ENCODE assay signal across 27 cellular contexts in the genomic region with DNA sequence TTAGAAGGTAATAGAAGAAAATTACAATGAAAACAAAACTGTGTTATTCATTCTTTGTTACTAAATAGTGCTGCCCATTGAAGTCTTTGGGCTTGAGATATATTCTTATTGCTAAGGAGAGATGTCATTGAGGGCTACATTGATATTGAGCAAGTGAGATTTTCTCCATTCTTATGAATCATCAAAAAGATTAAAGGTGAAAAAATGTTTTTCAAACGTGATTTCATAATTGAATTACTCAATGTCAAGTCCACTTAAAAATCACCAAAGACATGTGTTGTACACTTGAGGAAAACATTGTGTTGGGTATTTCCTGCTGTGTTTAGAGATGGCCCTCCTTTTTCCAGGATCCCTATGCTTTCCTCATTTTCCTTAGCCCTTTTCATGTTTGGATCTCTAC.
"Had no signal": no experiment of that assay in that cellular context is flagged by ENCODE, and none has a peak within 500 bp of the region (broad histone marks: within the 10 kb centered on the region; RNA-seq: fewer than 3 reads in every experiment).

No MANE protein-coding gene starts in this region.

- H3K9me3 Mint-ChIP-seq: dendritic cell treated with granulocyte-macrophage colony-stimulating factor and Interleukin-4, amounts not matched to agents 40 ng/mL and 50 ng/mL, for 4 days had no signal

- H3K4me3 ChIP-seq: cardiac muscle cell, heart left ventricle, pancreas, psoas muscle, right atrium auricular region, thyroid gland, upper lobe of right lung had no signal

- H3K27ac Mint-ChIP-seq: activated B cell treated with CpG ODN at 0.5 μM for 24 hours; activated CD4-positive, alpha-beta T cell treated with anti-CD3 and anti-CD28 coated beads for 36 hours; activated naive CD8-positive, alpha-beta T cell treated with anti-CD3 and anti-CD28 coated beads for 36 hours; dendritic cell treated with granulocyte-macrophage colony-stimulating factor and Interleukin-4, amounts not matched to agents 40 ng/mL and 50 ng/mL, for 4 days; memory B cell; stimulated activated naive CD8-positive, alpha-beta T cell treated with anti-CD3 and anti-CD28 coated beads, Interleukin-15, Interleukin-2, amounts not matched to agents 100 ng/mL and 50 ng/mL, for 24 hours had no signal

- H3K27me3 ChIP-seq: cardiac muscle cell, heart left ventricle, neutrophil, pancreas, right atrium auricular region, thyroid gland, upper lobe of right lung had no signal

- H3K4me1 ChIP-seq: pancreas, thyroid gland had no signal

- H3K27me3 Mint-ChIP-seq: activated B cell treated with CpG ODN at 0.5 μM for 24 hours; activated CD4-positive, alpha-beta T cell treated with anti-CD3 and anti-CD28 coated beads for 36 hours; activated naive CD8-positive, alpha-beta T cell treated with anti-CD3 and anti-CD28 coated beads for 36 hours; dendritic cell treated with granulocyte-macrophage colony-stimulating factor and Interleukin-4, amounts not matched to agents 40 ng/mL and 50 ng/mL, for 4 days; memory B cell; stimulated activated naive CD8-positive, alpha-beta T cell treated with anti-CD3 and anti-CD28 coated beads, Interleukin-15, Interleukin-2, amounts not matched to agents 100 ng/mL and 50 ng/mL, for 24 hours had no signal

- H3K36me3 Mint-ChIP-seq: activated naive CD8-positive, alpha-beta T cell treated with anti-CD3 and anti-CD28 coated beads for 36 hours; memory B cell had no signal

- H3K4me3 Mint-ChIP-seq: activated B cell treated with CpG ODN at 0.5 μM for 24 hours; activated CD4-positive, alpha-beta T cell treated with anti-CD3 and anti-CD28 coated beads for 36 hours; activated naive CD8-positive, alpha-beta T cell treated with anti-CD3 and anti-CD28 coated beads for 36 hours; dendritic cell treated with granulocyte-macrophage colony-stimulating factor and Interleukin-4, amounts not matched to agents 40 ng/mL and 50 ng/mL, for 4 days; memory B cell; nephron; stimulated activated naive CD8-positive, alpha-beta T cell treated with anti-CD3 and anti-CD28 coated beads, Interleukin-15, Interleukin-2, amounts not matched to agents 100 ng/mL and 50 ng/mL, for 24 hours had no signal

- H3K36me3 ChIP-seq: cardiac muscle cell, heart left ventricle, neutrophil, pancreas, right atrium auricular region, thyroid gland, upper lobe of right lung had no signal

- H3K9me3 ChIP-seq: neutrophil, pancreas, psoas muscle, right atrium auricular region, thyroid gland, upper lobe of right lung had no signal

- H3K4me1 Mint-ChIP-seq: activated B cell treated with CpG ODN at 0.5 μM for 24 hours; activated CD4-positive, alpha-beta T cell treated with anti-CD3 and anti-CD28 coated beads for 36 hours; activated naive CD8-positive, alpha-beta T cell treated with anti-CD3 and anti-CD28 coated beads for 36 hours; memory B cell had no signal

- DNase-seq: activated B cell treated with CpG ODN at 0.5 μM for 24 hours; activated CD4-positive, alpha-beta T cell treated with anti-CD3 and anti-CD28 coated beads for 36 hours; activated CD4-positive, alpha-beta T cell treated with anti-CD3 and anti-CD28 coated beads, Interleukin-2, amount 50 U/mL, for 48 hours; activated CD8-positive, alpha-beta memory T cell treated with anti-CD3 and anti-CD28 coated beads, Interleukin-2, amount 50 U/mL, for 48 hours; activated naive CD4-positive, alpha-beta T cell treated with Interleukin-2 at 50 U/mL for 16 hours; activated naive CD8-positive, alpha-beta T cell treated with anti-CD3 and anti-CD28 coated beads for 36 hours; activated T-cell treated with anti-CD3 and anti-CD28 coated beads, Interleukin-2, amount 50 U/mL, for 48 hours; amniotic stem cell; effector CD4-positive, alpha-beta T cell; erythroblast; heart left ventricle; islet precursor cell; left cardiac atrium; pancreas; psoas muscle; stimulated activated CD4-positive, alpha-beta T cell treated with anti-CD3 and anti-CD28 coated beads, Interleukin-12 subunit alpha, Interleukin-12 subunit beta, amount 100 ng/mL, for 4 hours; substantia nigra; T-helper 9 cell; thyroid gland; upper lobe of right lung had no signal

- H3K27ac ChIP-seq: cardiac muscle cell, heart left ventricle, neutrophil, pancreas, psoas muscle, right atrium auricular region, thyroid gland, upper lobe of right lung had no signal
